16 cellular contexts compared by ENCODE assay signal in genomic region chr10:120508393-120508792, GRCh38.
DNase-seq lines count a peak whose midpoint lies in the region; ATAC-seq and TF ChIP-seq lines count a peak whose summit lies in the region.
"Had no signal": no experiment of that assay in that cellular context is flagged by ENCODE, and none has a peak within 500 bp of the region (broad histone marks: within the 10 kb centered on the region; RNA-seq: fewer than 3 reads in every experiment).

No MANE protein-coding gene starts in this region.

- in situ Hi-C loops in astrocyte of the cerebellum (cut with HindIII; ENCODE audit: low sequenced_read_pairs), result no loop called here

- ATAC-seq in GM21619 (IDR thresholded peaks at IDR 0.05; ENCODE audit: unreplicated experiment) (no peak), GM19467 (IDR thresholded peaks at IDR 0.05; ENCODE audit: unreplicated experiment) (no peak)
- ATAC-seq: left cardiac atrium had no signal

- no peak overlapping the region for H3K4me3 ChIP-seq in astrocyte of the cerebellum (ENCODE audit: low read depth, low read length)
- H3K4me3 ChIP-seq: esophagus squamous epithelium, ovary, PC-9, tibial artery had no signal

- no peak for TF ChIP-seq CTCF in astrocyte of the cerebellum (IDR thresholded peaks at IDR 0.05; ENCODE audit: low read depth, low read length, missing control alignments)

- DNase-seq in activated CD4-positive, alpha-beta T cell treated with anti-CD3 and anti-CD28 coated beads for 48 hours, result peak; percentile 18
- DNase-seq in activated CD4-positive, alpha-beta T cell treated with anti-CD3 and anti-CD28 coated beads, Interleukin-2, amount 50 U/mL, for 48 hours, result no peak
- peak; percentile 78 for DNase-seq in MV-4-11 (lab: John Stamatoyannopoulos, UW)
- DNase-seq in astrocyte of the cerebellum (ENCODE audit: low read depth), result peak; percentile 62
- peak; percentile 93 for DNase-seq in non-pigmented ciliary epithelial cell (ENCODE audit: low read depth)
- no peak for DNase-seq in islet precursor cell
- DNase-seq: activated CD4-positive, CD25-positive, alpha-beta regulatory T cell treated with anti-CD3 and anti-CD28 coated beads, Interleukin-2, amount 50 U/mL, for 72 hours; esophagus squamous epithelium; H9; left cardiac atrium; NCI-H1694; ovary; PC-9; tibial artery had no signal

Comparison
In these comparisons a context has a peak if more than half of its experiments do, and no peak if none do; other contexts are left out.
1. DNase-seq: peak in activated CD4-positive, alpha-beta T cell treated with anti-CD3 and anti-CD28 coated beads for 48 hours (single experiment), MV-4-11 (single experiment), astrocyte of the cerebellum (single experiment) and non-pigmented ciliary epithelial cell (single experiment); none in activated CD4-positive, alpha-beta T cell treated with anti-CD3 and anti-CD28 coated beads, Interleukin-2, amount 50 U/mL, for 48 hours (0 of 2) and islet precursor cell (single experiment).